1 cellular context compared by ENCODE assay signal in genomic region chr15:72198410-72199270, GRCh38.
A peak's percentile ranks its signal among the peaks of the same experiment; 100 is the strongest.
TF ChIP-seq lines count a peak whose summit lies in the region.

No MANE protein-coding gene starts in this region.

TF ChIP-seq in HepG2, 621 proteins besides CTCF, POLR2A, EP300 and RAD21 (continued from another document):
- TF ChIP-seq FOXO4 (CRISPR knock-in tag; conservative IDR thresholded peaks at IDR 0.05) = peak; percentile 83; the same call in 1 of the 2 replicates
- peak; percentile 9; the same call in 1 of the 2 replicates for TF ChIP-seq KDM5B (CRISPR knock-in tag; IDR thresholded peaks at IDR 0.05; ENCODE audit: borderline replicate concordance)
- TF ChIP-seq MATR3 (CRISPR knock-in tag; IDR thresholded peaks at IDR 0.05) = no peak
- peak; percentile 64 for TF ChIP-seq POLR2AphosphoS5 (IDR thresholded peaks at IDR 0.05; ENCODE audit: low read depth, low read length)
- 0 out of 2 replicates have a peak, but pooled peaks have one; percentile 56 for TF ChIP-seq KDM2A (CRISPR knock-in tag; IDR thresholded peaks at IDR 0.05; ENCODE audit: borderline replicate concordance, low read depth)
- 0 out of 2 replicates have a peak, but pooled peaks have one; percentile 17 for TF ChIP-seq ZFY (CRISPR knock-in tag; IDR thresholded peaks at IDR 0.05)
- TF ChIP-seq ZNF607 (CRISPR knock-in tag; IDR thresholded peaks at IDR 0.05; ENCODE audit: borderline replicate concordance) = no peak
- TF ChIP-seq SSRP1 (CRISPR knock-in tag; IDR thresholded peaks at IDR 0.05) = peak; percentile 46; the same call in 1 of the 2 replicates
- no peak for TF ChIP-seq HNF1A (IDR thresholded peaks at IDR 0.05; ENCODE audit: low read depth)
- TF ChIP-seq HNF1A (CRISPR knock-in tag; IDR thresholded peaks at IDR 0.05; ENCODE audit: borderline replicate concordance) = no peak
- peak; percentile 38; the same call in 1 of the 2 replicates for TF ChIP-seq NFIC (IDR thresholded peaks at IDR 0.05; ENCODE audit: low read length)
- TF ChIP-seq CHD2 (IDR thresholded peaks at IDR 0.05; ENCODE audit: low read depth, low read length) = no peak
- TF ChIP-seq KAT8 (CRISPR knock-in tag; IDR thresholded peaks at IDR 0.05) = no peak
- 0 out of 2 replicates have a peak, but pooled peaks have one; percentile 21 for TF ChIP-seq MAX (IDR thresholded peaks at IDR 0.05)
- TF ChIP-seq MIXL1 (CRISPR knock-in tag; IDR thresholded peaks at IDR 0.05) = no peak
- 0 out of 2 replicates have a peak, but pooled peaks have one; percentile 52 for TF ChIP-seq ZFP41 (CRISPR knock-in tag; IDR thresholded peaks at IDR 0.05; ENCODE audit: borderline replicate concordance)
- TF ChIP-seq HMGA1 (CRISPR knock-in tag; conservative IDR thresholded peaks at IDR 0.05) = no peak
- TF ChIP-seq FOXK2 (IDR thresholded peaks at IDR 0.05) = no peak
- TF ChIP-seq MEIS2 (CRISPR knock-in tag; IDR thresholded peaks at IDR 0.05) = no peak
- no peak for TF ChIP-seq RFX3 (CRISPR knock-in tag; IDR thresholded peaks at IDR 0.05)
- 0 out of 2 replicates have a peak, but pooled peaks have one; percentile 16 for TF ChIP-seq ZNF124 (CRISPR knock-in tag; IDR thresholded peaks at IDR 0.05)
- 0 out of 2 replicates have a peak, but pooled peaks have one; percentile 16 for TF ChIP-seq THAP9 (CRISPR knock-in tag; IDR thresholded peaks at IDR 0.05; ENCODE audit: borderline replicate concordance)
- TF ChIP-seq ZNF142 (CRISPR knock-in tag; IDR thresholded peaks at IDR 0.05) = no peak
- TF ChIP-seq TRIM24 (CRISPR knock-in tag; IDR thresholded peaks at IDR 0.05) = no peak
- TF ChIP-seq TERF1 (CRISPR knock-in tag; IDR thresholded peaks at IDR 0.05) = no peak
- TF ChIP-seq PHF8 (CRISPR knock-in tag; IDR thresholded peaks at IDR 0.05) = 0 out of 2 replicates have a peak, but pooled peaks have one; percentile 14
- TF ChIP-seq SMARCC2 (IDR thresholded peaks at IDR 0.05) = no peak
- no peak for TF ChIP-seq TBP (CRISPR knock-in tag; IDR thresholded peaks at IDR 0.05)
- no peak for TF ChIP-seq KDM1A (CRISPR knock-in tag; IDR thresholded peaks at IDR 0.05)
- TF ChIP-seq ZNF326 (CRISPR knock-in tag; IDR thresholded peaks at IDR 0.05; ENCODE audit: borderline replicate concordance) = no peak
- TF ChIP-seq DPF2 (CRISPR knock-in tag; IDR thresholded peaks at IDR 0.05; ENCODE audit: borderline replicate concordance, low read depth) = no peak
- no peak for TF ChIP-seq CEBPG (CRISPR knock-in tag; IDR thresholded peaks at IDR 0.05)
- TF ChIP-seq SOX13 (IDR thresholded peaks at IDR 0.05) = no peak
- no peak for TF ChIP-seq SOX13 (CRISPR knock-in tag; conservative IDR thresholded peaks at IDR 0.05 in 1 of 2, IDR thresholded peaks at IDR 0.05 in 1 of 2)
- peak; percentile 63; the same call in 1 of the 2 replicates for TF ChIP-seq ZFP91 (CRISPR knock-in tag; IDR thresholded peaks at IDR 0.05; ENCODE audit: borderline replicate concordance)
- TF ChIP-seq GPN1 (CRISPR knock-in tag; IDR thresholded peaks at IDR 0.05; ENCODE audit: borderline replicate concordance) = no peak
